32 cellular contexts compared by ENCODE assay signal in the genomic region with DNA sequence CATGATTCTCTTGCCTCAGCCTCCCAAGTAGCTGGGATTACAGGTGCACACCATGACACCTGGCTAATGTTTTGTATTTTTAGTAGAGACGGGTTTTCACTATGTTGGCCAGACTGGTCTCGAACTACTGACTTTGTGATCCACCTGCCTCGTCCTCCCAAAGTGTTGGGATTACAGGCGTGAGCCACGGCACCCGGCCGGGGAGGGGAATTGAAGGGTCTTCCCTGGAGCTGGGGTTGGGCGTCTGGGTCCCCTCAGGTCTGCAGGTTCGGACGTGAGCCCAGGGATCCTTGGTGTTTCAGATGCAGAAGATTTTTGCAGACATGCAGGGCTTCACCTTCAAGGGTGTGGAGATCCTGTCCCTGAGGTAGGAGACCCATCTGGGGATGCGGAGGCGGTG. TPM values are rescaled to one million over a fixed set of nuclear protein-coding genes. Genes with fewer than 3 reads are reported as not detected.
"Had no signal": no experiment of that assay in that cellular context is flagged by ENCODE, and none has a peak within 500 bp of the region (broad histone marks: within the 10 kb centered on the region; RNA-seq: fewer than 3 reads in every experiment).

No MANE protein-coding gene starts in this region.

- H3K4me3 Mint-ChIP-seq: dendritic cell treated with granulocyte-macrophage colony-stimulating factor and Interleukin-4, amounts not matched to agents 40 ng/mL and 50 ng/mL, for 4 days; mesothelial cell of epicardium had no signal

- H3K36me3 Mint-ChIP-seq: mesothelial cell of epicardium had no signal

- H3K36me3 ChIP-seq: colonic mucosa, esophagus squamous epithelium, gastrocnemius medialis, heart right ventricle, left lung, lower lobe of right lung had no signal

- H3K27ac ChIP-seq: colonic mucosa, epithelial cell of prostate, esophagus squamous epithelium, gastrocnemius medialis, heart right ventricle, left lung, lower lobe of right lung had no signal

- H3K9me3 ChIP-seq: colonic mucosa, esophagus squamous epithelium, gastrocnemius medialis, heart right ventricle, left lung, lower lobe of right lung, mucosa of descending colon had no signal

- DNase-seq: colonic mucosa; cortex of kidney; effector CD4-positive, alpha-beta T cell; effector memory CD4-positive, alpha-beta T cell; erythroblast; esophagus squamous epithelium; foreskin fibroblast; foreskin melanocyte; gastrocnemius medialis; head of caudate nucleus; heart right ventricle; hippocampal formation; left cardiac atrium; left lung; left ventricle myocardium superior; lower lobe of right lung; mesenchymal stem cell; mucosa of descending colon; naive B cell had no signal

- H3K9me3 Mint-ChIP-seq: dendritic cell treated with granulocyte-macrophage colony-stimulating factor and Interleukin-4, amounts not matched to agents 40 ng/mL and 50 ng/mL, for 4 days; mesothelial cell of epicardium had no signal

- H3K4me1 ChIP-seq: colonic mucosa had no signal

- H3K4me3 ChIP-seq: colonic mucosa, esophagus squamous epithelium, gastrocnemius medialis, heart right ventricle, left lung, lower lobe of right lung, mucosa of descending colon had no signal

- FAIRE-seq: endothelial cell of umbilical vein, islet of Langerhans, keratinocyte had no signal

- H3K27ac Mint-ChIP-seq: dendritic cell treated with granulocyte-macrophage colony-stimulating factor and Interleukin-4, amounts not matched to agents 40 ng/mL and 50 ng/mL, for 4 days; mesothelial cell of epicardium had no signal

RNA-seq across cellular contexts. Expression of a gene that starts 6.0 kb away (rescaled TPM):
- total RNA-seq: dermis microvascular lymphatic vessel endothelial cell, endothelial cell of umbilical vein, glomerular endothelial cell, heart right ventricle, left ventricle myocardium superior, lower leg skin, lung microvascular endothelial cell, myocyte had no signal

RNA-seq across cellular contexts. Expression of a gene that starts 14.1 kb away (rescaled TPM):
- total RNA-seq: dermis microvascular lymphatic vessel endothelial cell, endothelial cell of umbilical vein, glomerular endothelial cell, lung microvascular endothelial cell, myocyte had no signal

RNA-seq across cellular contexts. Expression of a gene that starts 56.5 kb away (rescaled TPM):
- total RNA-seq: dermis microvascular lymphatic vessel endothelial cell, endothelial cell of umbilical vein, esophagus mucosa, esophagus squamous epithelium, glomerular endothelial cell, heart right ventricle, kidney epithelial cell, left cardiac atrium, left ventricle myocardium superior, lower leg skin, lower lobe of right lung, lung microvascular endothelial cell, mesothelial cell of epicardium, myocyte had no signal
